ENCODE assay signal across 13 cellular contexts in the genomic region with DNA sequence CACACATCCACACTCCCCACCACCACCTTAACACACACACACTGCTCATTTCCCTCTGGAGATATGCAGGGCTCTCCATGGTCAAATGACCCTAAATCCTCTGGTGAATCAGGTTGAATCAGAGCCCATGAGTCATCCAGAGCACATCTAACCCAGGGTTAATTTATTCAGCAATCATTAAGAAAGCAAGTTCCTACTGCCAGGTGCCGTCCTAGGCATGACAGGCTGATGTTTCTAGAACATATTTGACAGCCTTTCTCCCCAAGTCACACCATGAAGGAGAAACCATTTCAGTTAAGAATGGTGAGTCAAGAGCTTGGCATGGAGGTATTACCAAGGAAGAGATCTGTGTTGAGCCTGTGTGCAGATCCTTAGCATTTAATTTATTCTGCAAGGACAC.
A peak's percentile ranks its signal among the peaks of the same experiment; 100 is the strongest.
DNase-seq lines count a peak whose midpoint lies in the region; ATAC-seq and TF ChIP-seq lines count a peak whose summit lies in the region.
"Had no signal": no experiment of that assay in that cellular context is flagged by ENCODE, and none has a peak within 500 bp of the region (broad histone marks: within the 10 kb centered on the region; RNA-seq: fewer than 3 reads in every experiment).

No MANE protein-coding gene starts in this region.

- TF ChIP-seq CTCF in SK-N-SH (IDR thresholded peaks at IDR 0.05) (no peak), type B pancreatic cell (conservative IDR thresholded peaks at IDR 0.05) (no peak), gastrocnemius medialis (IDR thresholded peaks at IDR 0.05 in 4 of 5, conservative IDR thresholded peaks at IDR 0.05 in 1 of 5) (no peak)

- H3K9ac ChIP-seq in SK-N-SH, result no peak overlapping the region

- H3K4me1 Mint-ChIP-seq in type B pancreatic cell (ENCODE audit: unreplicated experiment), result peaks cover 18% of the 10 kb centered on the region

- no peak for TF ChIP-seq POLR2A in gastrocnemius medialis (IDR thresholded peaks at IDR 0.05)

- H2AFZ ChIP-seq in SK-N-SH (ENCODE audit: low read depth), result no peak overlapping the region

- H3F3A ChIP-seq in SK-N-SH (replicated peaks; ENCODE audit: insufficient read depth), result peaks cover 7% of the 10 kb centered on the region

- H3K9me3 Mint-ChIP-seq in type B pancreatic cell, result peaks cover 9% of the 10 kb centered on the region
- H3K9me3 Mint-ChIP-seq: T-helper 1 cell treated with Interleukin-12 subunit alpha and Interleukin-12 subunit beta and Interleukin-4 antibody, amounts not matched to agents 30 μg/mL and 1 μg/mL, for 36 hours had no signal

- H3K9me2 ChIP-seq in SK-N-SH, result no peaks in the 10 kb centered on the region

- POLR2A ChIA-PET in SK-N-SH (lab: Yijun Ruan, JAX), result no interaction called here

- CTCF ChIA-PET in SK-N-SH (lab: Yijun Ruan, JAX), result no interaction called here

- in situ Hi-C loops in gastrocnemius medialis (cut with MboI; ENCODE audit: low sequenced_read_pairs in 4 of 4), result no loop called here

- no peaks in the 10 kb centered on the region for H3K27me3 Mint-ChIP-seq in type B pancreatic cell

- H3K4me3 ChIP-seq in SK-N-SH (ENCODE audit: low read depth in 2 of 2, low read length in 1 of 2), result no peak overlapping the region
- H3K4me3 ChIP-seq in gastrocnemius medialis, result no peak overlapping the region
- H3K4me3 ChIP-seq: K562, right lobe of liver had no signal

- H3K27ac Mint-ChIP-seq in type B pancreatic cell, result peak overlapping the region; percentile 33
- H3K27ac Mint-ChIP-seq: T-helper 1 cell treated with Interleukin-12 subunit alpha and Interleukin-12 subunit beta and Interleukin-4 antibody, amounts not matched to agents 30 μg/mL and 1 μg/mL, for 36 hours had no signal

- TF ChIP-seq RAD21 in SK-N-SH (IDR thresholded peaks at IDR 0.05; ENCODE audit: low read length), result no peak

- H3K4me3 Mint-ChIP-seq in type B pancreatic cell, result no peak overlapping the region
- H3K4me3 Mint-ChIP-seq: T-helper 1 cell treated with Interleukin-12 subunit alpha and Interleukin-12 subunit beta and Interleukin-4 antibody, amounts not matched to agents 30 μg/mL and 1 μg/mL, for 36 hours had no signal

- no peaks in the 10 kb centered on the region for H3K36me3 ChIP-seq in SK-N-SH (replicated peaks in 1 of 2; ENCODE audit: control insufficient read depth in 1 of 2, insufficient read depth in 2 of 2, low read length in 1 of 2)
- H3K36me3 ChIP-seq in gastrocnemius medialis, result no peaks in the 10 kb centered on the region
- H3K36me3 ChIP-seq: right lobe of liver had no signal

- peak; percentile 5 for DNase-seq in NOMO-1 treated with DMSO at 0.1 percent for 48 hours (lab: John Stamatoyannopoulos, UW; ENCODE audit: unreplicated experiment)
- no peak for DNase-seq in NOMO-1 (lab: John Stamatoyannopoulos, UW; ENCODE audit: unreplicated experiment in 2 of 2)
- no peak for DNase-seq in SK-N-SH
- DNase-seq in fibroblast of peridontal ligament (ENCODE audit: extremely low read depth), result peak; percentile 64
- DNase-seq in type B pancreatic cell (ENCODE audit: extremely low spot score, unreplicated experiment), result no peak
- no peak for DNase-seq in NCI-H1092 treated with DMSO at 0.1 percent for 48 hours (lab: John Stamatoyannopoulos, UW)
- DNase-seq in gastrocnemius medialis, result no peak
- no peak for DNase-seq in NCI-H2227 treated with DMSO at 0.1 percent for 48 hours (lab: John Stamatoyannopoulos, UW)
- DNase-seq: 8988T, NCI-H524 treated with DMSO at 0.1 percent for 48 hours, right lobe of liver had no signal

- peaks cover 6 to 21% of the 10 kb centered on the region in 2 experiments for H3K4me1 ChIP-seq in SK-N-SH (ENCODE audit: control insufficient read depth in 1 of 2, insufficient read depth in 2 of 2, low read depth in 1 of 2, low read length in 1 of 2)
- H3K4me1 ChIP-seq in gastrocnemius medialis, result no peaks in the 10 kb centered on the region
- H3K4me1 ChIP-seq: right lobe of liver had no signal

- H3K27me3 ChIP-seq in SK-N-SH (ENCODE audit: insufficient read depth) (no peaks in the 10 kb centered on the region), gastrocnemius medialis (no peaks in the 10 kb centered on the region)
- H3K27me3 ChIP-seq: right lobe of liver had no signal

- H3K9me3 ChIP-seq in SK-N-SH, result no peaks in the 10 kb centered on the region
- H3K9me3 ChIP-seq in gastrocnemius medialis, result no peaks in the 10 kb centered on the region
- H3K9me3 ChIP-seq: right lobe of liver had no signal

- no peaks in the 10 kb centered on the region for H4K20me1 ChIP-seq in SK-N-SH (ENCODE audit: insufficient read depth)

- H3K36me3 Mint-ChIP-seq in type B pancreatic cell, result no peaks in the 10 kb centered on the region

- intact Hi-C loops in gastrocnemius medialis (cut with DNase I; ENCODE audit: low total_unique reads), result no loop called here

- no peak for ATAC-seq in gastrocnemius medialis
- ATAC-seq: K562 had no signal

- 25% methylated on average over 1 of the region's 1 CpG for WGBS in SK-N-SH (ENCODE audit: low lambda C conversion rate)

- TF ChIP-seq EP300 in SK-N-SH (IDR thresholded peaks at IDR 0.05; ENCODE audit: borderline replicate concordance in 1 of 2, low read depth in 1 of 2, low read length in 1 of 2), result peak; percentile 19 to 86; a peak in 2 of 4 replicates

- H3K27ac ChIP-seq in SK-N-SH (ENCODE audit: low read depth in 2 of 2, low read length in 1 of 2) (peak overlapping the region; percentile 1 to 71; a peak in 3 of 4 replicates), gastrocnemius medialis (no peak overlapping the region)
- H3K27ac ChIP-seq: right lobe of liver had no signal

- H3K4me2 ChIP-seq in SK-N-SH, result peak overlapping the region; percentile 39

- no peaks in the 10 kb centered on the region for H3K79me2 ChIP-seq in SK-N-SH (ENCODE audit: insufficient read depth)

TF ChIP-seq in SK-N-SH, 30 proteins besides CTCF, POLR2A, EP300 and RAD21 (continues in another document):
- TF ChIP-seq TCF12 (IDR thresholded peaks at IDR 0.05) (peak; percentile 85), RFX5 (IDR thresholded peaks at IDR 0.05; ENCODE audit: low read length) (no peak), GATA2 (CRISPR knock-in tag; IDR thresholded peaks at IDR 0.05) (no peak), FOSL2 (IDR thresholded peaks at IDR 0.05; ENCODE audit: borderline replicate concordance, low read depth) (peak; percentile 99), MEF2A (IDR thresholded peaks at IDR 0.05; ENCODE audit: borderline replicate concordance, low read depth) (no peak), NRF1 (IDR thresholded peaks at IDR 0.05; ENCODE audit: low read depth, low read length) (no peak), TEAD4 (IDR thresholded peaks at IDR 0.05; ENCODE audit: borderline replicate concordance, insufficient read depth) (peak; percentile 72; the same call in 1 of the 2 replicates), EZH2phosphoT487 (IDR thresholded peaks at IDR 0.05; ENCODE audit: borderline replicate concordance, low read depth) (no peak), TAF1 (IDR thresholded peaks at IDR 0.05; ENCODE audit: borderline replicate concordance, low read depth, low read length) (no peak), SIN3A (IDR thresholded peaks at IDR 0.05; ENCODE audit: borderline replicate concordance, low read depth, low read length) (peak; percentile 46; the same call in 1 of the 2 replicates), POLR2AphosphoS5 (IDR thresholded peaks at IDR 0.05; ENCODE audit: low read depth, low read length) (peak; percentile 69; the same call in 1 of the 2 replicates), GABPA (IDR thresholded peaks at IDR 0.05; ENCODE audit: low read depth) (no peak), JUND (IDR thresholded peaks at IDR 0.05) (peak; percentile 97), YY1 (IDR thresholded peaks at IDR 0.05; ENCODE audit: low read depth) (no peak), SMC3 (IDR thresholded peaks at IDR 0.05; ENCODE audit: low read depth, low read length) (no peak)
- TF ChIP-seq, protein P1, sequence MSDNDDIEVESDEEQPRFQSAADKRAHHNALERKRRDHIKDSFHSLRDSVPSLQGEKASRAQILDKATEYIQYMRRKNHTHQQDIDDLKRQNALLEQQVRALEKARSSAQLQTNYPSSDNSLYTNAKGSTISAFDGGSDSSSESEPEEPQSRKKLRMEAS (IDR thresholded peaks at IDR 0.05; ENCODE audit: low read depth), result peak; percentile 83; the same call in 1 of the 2 replicates
- TF ChIP-seq, protein P2, sequence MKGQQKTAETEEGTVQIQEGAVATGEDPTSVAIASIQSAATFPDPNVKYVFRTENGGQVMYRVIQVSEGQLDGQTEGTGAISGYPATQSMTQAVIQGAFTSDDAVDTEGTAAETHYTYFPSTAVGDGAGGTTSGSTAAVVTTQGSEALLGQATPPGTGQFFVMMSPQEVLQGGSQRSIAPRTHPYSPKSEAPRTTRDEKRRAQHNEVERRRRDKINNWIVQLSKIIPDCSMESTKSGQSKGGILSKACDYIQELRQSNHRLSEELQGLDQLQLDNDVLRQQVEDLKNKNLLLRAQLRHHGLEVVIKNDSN (IDR thresholded peaks at IDR 0.05; ENCODE audit: borderline replicate concordance, low read depth), result no peak
- TF ChIP-seq, protein P3, sequence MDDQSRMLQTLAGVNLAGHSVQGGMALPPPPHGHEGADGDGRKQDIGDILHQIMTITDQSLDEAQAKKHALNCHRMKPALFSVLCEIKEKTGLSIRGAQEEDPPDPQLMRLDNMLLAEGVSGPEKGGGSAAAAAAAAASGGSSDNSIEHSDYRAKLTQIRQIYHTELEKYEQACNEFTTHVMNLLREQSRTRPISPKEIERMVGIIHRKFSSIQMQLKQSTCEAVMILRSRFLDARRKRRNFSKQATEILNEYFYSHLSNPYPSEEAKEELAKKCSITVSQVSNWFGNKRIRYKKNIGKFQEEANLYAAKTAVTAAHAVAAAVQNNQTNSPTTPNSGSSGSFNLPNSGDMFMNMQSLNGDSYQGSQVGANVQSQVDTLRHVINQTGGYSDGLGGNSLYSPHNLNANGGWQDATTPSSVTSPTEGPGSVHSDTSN (IDR thresholded peaks at IDR 0.05), result peak; percentile 89
- TF ChIP-seq, protein P4, sequence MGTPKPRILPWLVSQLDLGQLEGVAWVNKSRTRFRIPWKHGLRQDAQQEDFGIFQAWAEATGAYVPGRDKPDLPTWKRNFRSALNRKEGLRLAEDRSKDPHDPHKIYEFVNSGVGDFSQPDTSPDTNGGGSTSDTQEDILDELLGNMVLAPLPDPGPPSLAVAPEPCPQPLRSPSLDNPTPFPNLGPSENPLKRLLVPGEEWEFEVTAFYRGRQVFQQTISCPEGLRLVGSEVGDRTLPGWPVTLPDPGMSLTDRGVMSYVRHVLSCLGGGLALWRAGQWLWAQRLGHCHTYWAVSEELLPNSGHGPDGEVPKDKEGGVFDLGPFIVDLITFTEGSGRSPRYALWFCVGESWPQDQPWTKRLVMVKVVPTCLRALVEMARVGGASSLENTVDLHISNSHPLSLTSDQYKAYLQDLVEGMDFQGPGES (IDR thresholded peaks at IDR 0.05; ENCODE audit: low read depth, low read length), result no peak

Comparison
In these comparisons a context has a peak if more than half of its experiments do, and no peak if none do; other contexts are left out.
1. DNase-seq: peak in NOMO-1 treated with DMSO at 0.1 percent for 48 hours (single experiment) and fibroblast of peridontal ligament (single experiment); none in NOMO-1 (0 of 2), SK-N-SH (single experiment), type B pancreatic cell (single experiment), NCI-H1092 treated with DMSO at 0.1 percent for 48 hours (single experiment), gastrocnemius medialis (0 of 2) and NCI-H2227 treated with DMSO at 0.1 percent for 48 hours (single experiment).
2. H3K27ac ChIP-seq: peak in SK-N-SH (2 of 2); none in gastrocnemius medialis (0 of 4).